ENCODE assay signal across 1 cellular context in the genomic region with DNA sequence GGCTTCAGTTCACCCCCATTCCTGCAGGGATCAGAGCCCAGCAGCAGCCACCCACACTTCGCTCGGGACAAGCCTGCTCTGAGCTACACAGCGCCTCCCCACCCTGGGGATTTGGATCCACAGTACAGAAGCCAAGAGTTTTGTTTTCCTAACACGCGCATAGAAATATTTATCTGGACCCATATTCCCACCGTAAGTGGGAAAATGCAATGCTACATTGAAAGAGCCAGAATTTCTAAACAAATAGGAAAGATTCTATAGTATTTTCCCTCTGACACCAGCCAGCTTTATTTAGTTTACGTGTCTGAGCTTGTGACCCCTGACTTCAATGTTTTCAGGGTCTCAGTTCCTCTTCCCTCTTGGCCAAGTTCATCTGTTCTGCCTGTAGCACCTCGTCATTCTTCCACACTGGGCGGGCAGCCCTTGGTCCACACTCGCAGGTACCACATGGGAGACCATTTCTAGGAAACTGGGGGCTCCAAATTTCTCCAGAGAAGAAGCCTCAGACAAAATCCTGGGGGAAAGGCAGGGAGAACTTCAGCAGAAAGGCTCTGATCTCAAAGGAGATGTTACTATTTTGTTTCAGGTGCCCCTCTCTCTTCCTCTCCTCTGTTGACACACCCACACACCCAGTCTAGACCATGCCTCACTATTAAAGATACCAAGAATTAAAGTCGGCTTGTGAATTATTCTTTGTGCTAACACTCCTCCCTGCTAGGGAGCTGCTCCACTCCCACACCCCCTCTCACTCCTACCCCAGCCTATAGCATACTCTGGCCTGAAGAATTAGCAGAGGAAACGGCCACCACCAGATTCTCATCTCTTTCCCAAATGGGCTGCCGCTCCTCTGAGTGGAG.
TF ChIP-seq lines count a peak whose summit lies in the region.

No MANE protein-coding gene starts in this region.

TF ChIP-seq in SK-N-SH, 30 proteins besides CTCF, POLR2A, EP300 and RAD21 (continued from another document):
- TF ChIP-seq, protein P1, sequence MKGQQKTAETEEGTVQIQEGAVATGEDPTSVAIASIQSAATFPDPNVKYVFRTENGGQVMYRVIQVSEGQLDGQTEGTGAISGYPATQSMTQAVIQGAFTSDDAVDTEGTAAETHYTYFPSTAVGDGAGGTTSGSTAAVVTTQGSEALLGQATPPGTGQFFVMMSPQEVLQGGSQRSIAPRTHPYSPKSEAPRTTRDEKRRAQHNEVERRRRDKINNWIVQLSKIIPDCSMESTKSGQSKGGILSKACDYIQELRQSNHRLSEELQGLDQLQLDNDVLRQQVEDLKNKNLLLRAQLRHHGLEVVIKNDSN (IDR thresholded peaks at IDR 0.05; ENCODE audit: borderline replicate concordance, low read depth) = no peak
- TF ChIP-seq, protein P2, sequence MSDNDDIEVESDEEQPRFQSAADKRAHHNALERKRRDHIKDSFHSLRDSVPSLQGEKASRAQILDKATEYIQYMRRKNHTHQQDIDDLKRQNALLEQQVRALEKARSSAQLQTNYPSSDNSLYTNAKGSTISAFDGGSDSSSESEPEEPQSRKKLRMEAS (IDR thresholded peaks at IDR 0.05; ENCODE audit: low read depth) = no peak
- TF ChIP-seq SIN3A (IDR thresholded peaks at IDR 0.05; ENCODE audit: borderline replicate concordance, low read depth, low read length) (no peak), FOXM1 (IDR thresholded peaks at IDR 0.05; ENCODE audit: low read depth) (no peak), SMC3 (IDR thresholded peaks at IDR 0.05; ENCODE audit: low read depth, low read length) (no peak)
